In the genomic region with DNA sequence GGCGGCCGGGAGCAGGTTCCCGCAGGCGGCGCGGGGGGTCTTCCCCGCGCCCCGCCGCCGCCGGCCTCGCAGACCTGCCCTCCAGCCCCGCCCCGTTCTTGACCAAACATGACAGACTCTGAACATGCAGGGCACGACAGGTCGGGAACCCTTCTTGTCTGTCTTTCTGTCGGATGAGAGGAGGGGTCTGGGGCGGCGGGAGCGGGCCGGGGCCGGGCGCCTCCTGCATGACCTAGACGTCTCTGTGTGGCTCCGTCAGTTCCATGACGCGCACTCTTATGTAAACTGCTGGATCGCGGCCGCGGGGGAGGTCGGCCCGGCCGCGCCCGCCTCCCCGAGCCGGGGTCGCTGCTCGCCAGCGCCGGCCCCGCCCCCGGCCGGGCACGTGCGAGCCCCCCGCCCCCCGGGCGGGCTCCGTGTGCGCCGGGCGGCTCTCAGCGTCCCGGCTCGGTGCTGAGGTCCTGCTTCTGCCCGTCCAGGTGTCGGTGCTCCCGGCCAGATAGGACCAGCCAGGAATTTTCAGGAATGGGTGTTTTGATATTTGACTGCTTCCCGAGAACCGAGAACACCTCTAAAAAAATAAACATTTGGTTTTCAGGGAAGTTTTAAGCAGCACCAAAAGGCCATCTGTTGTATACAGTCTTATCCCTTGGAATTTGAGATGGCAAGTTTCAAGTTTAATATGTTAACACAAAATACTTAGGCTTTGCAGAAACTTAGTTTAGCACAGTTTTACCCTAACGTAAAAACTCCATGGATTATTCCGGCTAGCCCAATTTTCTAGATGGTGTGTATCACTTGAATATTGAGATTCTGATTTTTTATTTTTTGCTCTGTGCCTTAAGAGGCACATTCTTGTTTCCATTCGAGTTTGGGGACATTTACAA, we compare ENCODE assay signal across 8 cellular contexts. TPM values are rescaled to one million over a fixed set of nuclear protein-coding genes. Genes with fewer than 3 reads are reported as not detected.
A peak's percentile ranks its signal among the peaks of the same experiment; 100 is the strongest.
DNase-seq lines count a peak whose midpoint lies in the region; ATAC-seq and TF ChIP-seq lines count a peak whose summit lies in the region.

No MANE protein-coding gene starts in this region.

- H3K9me3 Mint-ChIP-seq in activated T-helper 17 cell treated with anti-CD3 and anti-CD28 coated beads, Interleukin-2, amount 50 U/mL, for 72 hours, result no peaks in the 10 kb centered on the region
- H3K9me3 Mint-ChIP-seq in natural killer cell, result no peaks in the 10 kb centered on the region

- DNase-seq in DMS79 (lab: John Stamatoyannopoulos, UW), result peak; percentile 73
- peak; percentile 58 for DNase-seq in KG1 (lab: John Stamatoyannopoulos, UW)
- DNase-seq in RPMI8226, result peak; percentile 85
- peak; percentile 86 for DNase-seq in fibroblast of mammary gland (ENCODE audit: low read depth)
- DNase-seq in natural killer cell, result peak; percentile 80
- DNase-seq in stimulated activated naive CD4-positive, alpha-beta T cell (lab: John Stamatoyannopoulos, UW), result peak; percentile 66 to 84 (median 76)

- ATAC-seq in GM21737 (IDR thresholded peaks at IDR 0.05; ENCODE audit: unreplicated experiment) (peak; percentile 43), natural killer cell (peak; percentile 49 to 68 (median 59))
- ATAC-seq in activated T-helper 17 cell treated with anti-CD3 and anti-CD28 coated beads, Interleukin-2, amount 50 U/mL, for 72 hours (replicated peaks), result peak; percentile 71

- no peak for TF ChIP-seq CTCF in fibroblast of mammary gland (conservative IDR thresholded peaks at IDR 0.05; ENCODE audit: control insufficient read depth, insufficient read depth, low read depth, low read length)
- no peak for TF ChIP-seq CTCF in natural killer cell (IDR thresholded peaks at IDR 0.05)

- H3K27ac Mint-ChIP-seq in activated T-helper 17 cell treated with anti-CD3 and anti-CD28 coated beads, Interleukin-2, amount 50 U/mL, for 72 hours, result peak overlapping the region; percentile 93
- H3K27ac Mint-ChIP-seq in natural killer cell, result peak overlapping the region; percentile 96 to 97

- H3K36me3 Mint-ChIP-seq in activated T-helper 17 cell treated with anti-CD3 and anti-CD28 coated beads, Interleukin-2, amount 50 U/mL, for 72 hours (ENCODE audit: low read depth), result no peaks in the 10 kb centered on the region
- no peaks in the 10 kb centered on the region for H3K36me3 Mint-ChIP-seq in natural killer cell

- peaks cover 5% of the 10 kb centered on the region for H3K4me1 Mint-ChIP-seq in activated T-helper 17 cell treated with anti-CD3 and anti-CD28 coated beads, Interleukin-2, amount 50 U/mL, for 72 hours
- peaks cover 0 to 5% of the 10 kb centered on the region in 2 donors for H3K4me1 Mint-ChIP-seq in natural killer cell

- H3K4me3 Mint-ChIP-seq in activated T-helper 17 cell treated with anti-CD3 and anti-CD28 coated beads, Interleukin-2, amount 50 U/mL, for 72 hours, result peak overlapping the region; percentile 86
- peak overlapping the region; percentile 93 for H3K4me3 Mint-ChIP-seq in natural killer cell

- no peaks in the 10 kb centered on the region for H3K27me3 Mint-ChIP-seq in activated T-helper 17 cell treated with anti-CD3 and anti-CD28 coated beads, Interleukin-2, amount 50 U/mL, for 72 hours
- H3K27me3 Mint-ChIP-seq in natural killer cell (ENCODE audit: low read depth in 2 of 2), result no peaks in the 10 kb centered on the region

- H3K4me3 ChIP-seq in fibroblast of mammary gland (ENCODE audit: control insufficient read depth, low read depth, low read length), result peak overlapping the region; percentile 87

- intact Hi-C loops in natural killer cell (cut with micrococcal nuclease), result loop anchor here (1.0 kb wide), 1 partner anchor 22 kb away; no protein-coding TSS in a partner anchor

RNA-seq across cellular contexts. Expression of gene ZC3H6, which starts 0.7 kb away (rescaled TPM):
- total RNA-seq in activated T-helper 17 cell treated with anti-CD3 and anti-CD28 coated beads, Interleukin-2, amount 50 U/mL, for 72 hours, result 10 to 100 TPM in 1 of 2 donors, 1 to 10 TPM in 1; 2.1 to 11.8 TPM
- 10 to 100 TPM; 13.1 to 17.3 (median 15.3) TPM for total RNA-seq in natural killer cell

RNA-seq across cellular contexts. Expression of gene ZC3H8, which starts 21.3 kb away (rescaled TPM):
- 10 to 100 TPM; 21.2 to 29.5 TPM for total RNA-seq in activated T-helper 17 cell treated with anti-CD3 and anti-CD28 coated beads, Interleukin-2, amount 50 U/mL, for 72 hours
- 10 to 100 TPM in 2 of 3 donors, 1 to 10 TPM in 1; 9.3 to 20.3 (median 16.0) TPM for total RNA-seq in natural killer cell

Comparison
In these comparisons a context has a peak if more than half of its experiments do, and no peak if none do; other contexts are left out.
1. Peak in every context shown above with its lines: DNase-seq, ATAC-seq and H3K4me3 ChIP-seq.